Comparison of ENCODE assay signal across 2 cellular contexts in the genomic region with DNA sequence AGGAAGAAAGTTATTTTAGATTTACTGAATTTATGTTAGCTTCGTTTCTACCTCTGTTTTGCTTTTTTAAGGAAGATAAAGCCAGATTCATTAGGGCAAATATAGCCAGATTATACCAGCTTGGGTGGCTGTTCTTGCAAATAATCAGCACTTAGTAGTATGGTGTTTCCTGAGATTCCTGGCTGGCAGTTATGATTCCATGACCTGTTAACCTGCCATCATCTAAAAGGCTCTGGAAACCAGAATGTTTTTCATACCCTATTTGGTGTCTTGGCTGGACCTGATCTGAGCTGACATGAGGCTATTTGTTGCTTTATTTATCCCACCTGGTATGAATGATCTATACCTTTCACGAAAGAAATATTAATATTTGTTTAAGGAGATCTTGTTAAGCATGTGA.
A peak's percentile ranks its signal among the peaks of the same experiment; 100 is the strongest.
TF ChIP-seq lines count a peak whose summit lies in the region.

No MANE protein-coding gene starts in this region.

TF ChIP-seq in liver, 16 proteins besides CTCF, POLR2A, EP300 and RAD21:
- TF ChIP-seq, protein P1, sequence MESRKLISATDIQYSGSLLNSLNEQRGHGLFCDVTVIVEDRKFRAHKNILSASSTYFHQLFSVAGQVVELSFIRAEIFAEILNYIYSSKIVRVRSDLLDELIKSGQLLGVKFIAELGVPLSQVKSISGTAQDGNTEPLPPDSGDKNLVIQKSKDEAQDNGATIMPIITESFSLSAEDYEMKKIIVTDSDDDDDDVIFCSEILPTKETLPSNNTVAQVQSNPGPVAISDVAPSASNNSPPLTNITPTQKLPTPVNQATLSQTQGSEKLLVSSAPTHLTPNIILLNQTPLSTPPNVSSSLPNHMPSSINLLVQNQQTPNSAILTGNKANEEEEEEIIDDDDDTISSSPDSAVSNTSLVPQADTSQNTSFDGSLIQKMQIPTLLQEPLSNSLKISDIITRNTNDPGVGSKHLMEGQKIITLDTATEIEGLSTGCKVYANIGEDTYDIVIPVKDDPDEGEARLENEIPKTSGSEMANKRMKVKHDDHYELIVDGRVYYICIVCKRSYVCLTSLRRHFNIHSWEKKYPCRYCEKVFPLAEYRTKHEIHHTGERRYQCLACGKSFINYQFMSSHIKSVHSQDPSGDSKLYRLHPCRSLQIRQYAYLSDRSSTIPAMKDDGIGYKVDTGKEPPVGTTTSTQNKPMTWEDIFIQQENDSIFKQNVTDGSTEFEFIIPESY (IDR thresholded peaks at IDR 0.05), result no peak
- TF ChIP-seq TAF1 (conservative IDR thresholded peaks at IDR 0.05) (no peak), NR2F2 (IDR thresholded peaks at IDR 0.05) (peak; percentile 14), JUND (IDR thresholded peaks at IDR 0.05) (no peak), GABPA (IDR thresholded peaks at IDR 0.05 in 1 of 2, conservative IDR thresholded peaks at IDR 0.05 in 1 of 2) (no peak), YY1 (IDR thresholded peaks at IDR 0.05) (no peak)

TF ChIP-seq in HepG2, 621 proteins besides CTCF, POLR2A, EP300 and RAD21 (continued from another document):
- TF ChIP-seq, protein P2, sequence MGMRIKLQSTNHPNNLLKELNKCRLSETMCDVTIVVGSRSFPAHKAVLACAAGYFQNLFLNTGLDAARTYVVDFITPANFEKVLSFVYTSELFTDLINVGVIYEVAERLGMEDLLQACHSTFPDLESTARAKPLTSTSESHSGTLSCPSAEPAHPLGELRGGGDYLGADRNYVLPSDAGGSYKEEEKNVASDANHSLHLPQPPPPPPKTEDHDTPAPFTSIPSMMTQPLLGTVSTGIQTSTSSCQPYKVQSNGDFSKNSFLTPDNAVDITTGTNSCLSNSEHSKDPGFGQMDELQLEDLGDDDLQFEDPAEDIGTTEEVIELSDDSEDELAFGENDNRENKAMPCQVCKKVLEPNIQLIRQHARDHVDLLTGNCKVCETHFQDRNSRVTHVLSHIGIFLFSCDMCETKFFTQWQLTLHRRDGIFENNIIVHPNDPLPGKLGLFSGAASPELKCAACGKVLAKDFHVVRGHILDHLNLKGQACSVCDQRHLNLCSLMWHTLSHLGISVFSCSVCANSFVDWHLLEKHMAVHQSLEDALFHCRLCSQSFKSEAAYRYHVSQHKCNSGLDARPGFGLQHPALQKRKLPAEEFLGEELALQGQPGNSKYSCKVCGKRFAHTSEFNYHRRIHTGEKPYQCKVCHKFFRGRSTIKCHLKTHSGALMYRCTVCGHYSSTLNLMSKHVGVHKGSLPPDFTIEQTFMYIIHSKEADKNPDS (CRISPR knock-in tag; IDR thresholded peaks at IDR 0.05), result no peak
- TF ChIP-seq ZBTB7A (CRISPR knock-in tag; IDR thresholded peaks at IDR 0.05) (no peak), PAF1 (CRISPR knock-in tag; IDR thresholded peaks at IDR 0.05) (no peak), ZNF629 (CRISPR knock-in tag; conservative IDR thresholded peaks at IDR 0.05) (no peak), ZC3H13 (CRISPR knock-in tag; IDR thresholded peaks at IDR 0.05) (no peak)
- TF ChIP-seq, protein P3, sequence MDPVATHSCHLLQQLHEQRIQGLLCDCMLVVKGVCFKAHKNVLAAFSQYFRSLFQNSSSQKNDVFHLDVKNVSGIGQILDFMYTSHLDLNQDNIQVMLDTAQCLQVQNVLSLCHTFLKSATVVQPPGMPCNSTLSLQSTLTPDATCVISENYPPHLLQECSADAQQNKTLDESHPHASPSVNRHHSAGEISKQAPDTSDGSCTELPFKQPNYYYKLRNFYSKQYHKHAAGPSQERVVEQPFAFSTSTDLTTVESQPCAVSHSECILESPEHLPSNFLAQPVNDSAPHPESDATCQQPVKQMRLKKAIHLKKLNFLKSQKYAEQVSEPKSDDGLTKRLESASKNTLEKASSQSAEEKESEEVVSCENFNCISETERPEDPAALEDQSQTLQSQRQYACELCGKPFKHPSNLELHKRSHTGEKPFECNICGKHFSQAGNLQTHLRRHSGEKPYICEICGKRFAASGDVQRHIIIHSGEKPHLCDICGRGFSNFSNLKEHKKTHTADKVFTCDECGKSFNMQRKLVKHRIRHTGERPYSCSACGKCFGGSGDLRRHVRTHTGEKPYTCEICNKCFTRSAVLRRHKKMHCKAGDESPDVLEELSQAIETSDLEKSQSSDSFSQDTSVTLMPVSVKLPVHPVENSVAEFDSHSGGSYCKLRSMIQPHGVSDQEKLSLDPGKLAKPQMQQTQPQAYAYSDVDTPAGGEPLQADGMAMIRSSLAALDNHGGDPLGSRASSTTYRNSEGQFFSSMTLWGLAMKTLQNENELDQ (CRISPR knock-in tag; IDR thresholded peaks at IDR 0.05; ENCODE audit: borderline replicate concordance), result no peak
